Comparison of ENCODE assay signal across 1 cellular context in the genomic region with DNA sequence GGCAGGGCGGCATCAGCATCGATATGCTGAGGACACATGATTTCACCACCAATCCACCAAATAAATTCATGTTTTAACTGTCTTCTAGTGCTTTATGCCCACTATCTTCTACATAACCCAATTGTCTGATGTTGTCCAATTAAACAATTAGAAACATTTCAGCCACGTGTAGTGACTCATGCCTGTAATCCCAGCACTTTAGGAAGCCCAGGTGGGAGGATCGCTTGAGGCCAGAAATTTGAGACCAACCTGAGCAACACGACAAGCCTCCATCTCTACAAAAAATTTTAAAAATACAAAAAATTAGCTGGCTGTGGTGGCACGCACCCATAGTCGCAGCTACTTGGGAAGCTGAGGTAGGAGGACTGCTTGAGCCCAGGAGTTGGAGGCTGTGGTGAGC.
TF ChIP-seq lines count a peak whose summit lies in the region.

No MANE protein-coding gene starts in this region.

TF ChIP-seq in endothelial cell of umbilical vein, 7 proteins besides CTCF, POLR2A, EP300 and RAD21 (continued from another document):
- TF ChIP-seq FOS (IDR thresholded peaks at IDR 0.05; ENCODE audit: borderline replicate concordance, insufficient read depth, low read length), result no peak
